ENCODE assay signal across 37 cellular contexts in genomic region chr1:187257476-187257875, GRCh38.
"Had no signal": no experiment of that assay in that cellular context is flagged by ENCODE, and none has a peak within 500 bp of the region (broad histone marks: within the 10 kb centered on the region; RNA-seq: fewer than 3 reads in every experiment).

No MANE protein-coding gene starts in this region.

- DNase-seq: activated effector memory CD4-positive, alpha-beta T cell treated with anti-CD3 and anti-CD28 coated beads, Interleukin-2, amount 50 U/mL, for 16 hours; activated effector memory CD4-positive, alpha-beta T cell treated with Interleukin-2 at 50 U/mL for 16 hours; activated gamma-delta T cell; activated gamma-delta T cell treated with Interleukin-2 at 50 U/mL for 16 hours; activated naive CD4-positive, alpha-beta T cell; activated naive CD4-positive, alpha-beta T cell treated with anti-CD3 and anti-CD28 coated beads for 36 hours; activated naive CD4-positive, alpha-beta T cell treated with anti-CD3 and anti-CD28 coated beads, Interleukin-2, amount 10 ng/mL, durations not matched to agents 7 days and 5 days; activated naive CD4-positive, alpha-beta T cell treated with anti-CD3 and anti-CD28 coated beads, Interleukin-2, amount 50 U/mL, for 16 hours; activated naive CD4-positive, alpha-beta T cell treated with Interleukin-2 at 50 U/mL for 16 hours; activated naive CD8-positive, alpha-beta T cell treated with anti-CD3 and anti-CD28 coated beads for 36 hours; activated naive CD8-positive, alpha-beta T cell treated with anti-CD3 and anti-CD28 coated beads, Interleukin-2, amount 10 ng/mL, durations not matched to agents 7 days and 5 days; activated naive CD8-positive, alpha-beta T cell treated with anti-CD3 and anti-CD28 coated beads, Interleukin-2, amount 50 U/mL, for 24 hours; activated T-cell treated with anti-CD3 and anti-CD28 coated beads, Interleukin-2, amount 50 U/mL, for 24 hours; activated T-cell treated with anti-CD3 and anti-CD28 coated beads, Interleukin-2, amount 50 U/mL, for 4 hours; activated T-cell treated with anti-CD3 and anti-CD28 coated beads, Interleukin-2, amount 50 U/mL, for 48 hours; activated T-cell treated with anti-CD3 and anti-CD28 coated beads, Interleukin-2, amount 50 U/mL, for 72 hours; adrenal gland; amniotic stem cell; amygdala; anterior cingulate cortex; aorta; body of pancreas; brain microvascular endothelial cell; caudate nucleus; central memory CD4-positive, alpha-beta T cell; cerebellar nuclear complex had no signal

- H3K27ac Mint-ChIP-seq: activated naive CD4-positive, alpha-beta T cell treated with anti-CD3 and anti-CD28 coated beads for 36 hours; activated naive CD4-positive, alpha-beta T cell treated with anti-CD3 and anti-CD28 coated beads, Interleukin-2, amount 10 ng/mL, durations not matched to agents 7 days and 5 days; activated naive CD4-positive, alpha-beta T cell treated with anti-CD3 and anti-CD28 coated beads, Interleukin-2, amount 50 U/mL, for 24 hours; activated naive CD4-positive, alpha-beta T cell treated with anti-CD3 and anti-CD28 coated beads, Interleukin-2, amount 50 U/mL, for 72 hours; activated naive CD8-positive, alpha-beta T cell; activated naive CD8-positive, alpha-beta T cell treated with anti-CD3 and anti-CD28 coated beads for 36 hours; activated naive CD8-positive, alpha-beta T cell treated with anti-CD3 and anti-CD28 coated beads, Interleukin-2, amount 10 ng/mL, durations not matched to agents 7 days and 5 days; activated naive CD8-positive, alpha-beta T cell treated with anti-CD3 and anti-CD28 coated beads, Interleukin-2, amount 50 U/mL, for 24 hours; activated T-cell treated with anti-CD3 and anti-CD28 coated beads, Interleukin-2, amount 50 U/mL, for 24 hours; activated T-cell treated with anti-CD3 and anti-CD28 coated beads, Interleukin-2, amount 50 U/mL, for 72 hours; activated T-helper 1 cell treated with anti-CD3 and anti-CD28 coated beads, Interleukin-12 subunit alpha, Interleukin-12 subunit beta, Interleukin-2, Interleukin-4 antibody, amounts not matched to agents 30 ng/mL and 10 ng/mL and 1 ng/mL, durations not matched to agents 14 hours and 24 hours and 36 hours; activated T-helper 17 cell treated with anti-CD3 and anti-CD28 coated beads, Interleukin-2, amount 50 U/mL, for 72 hours; activated T-helper 2 cell treated with anti-CD3 and anti-CD28 coated beads, Interferon-gamma antibody, Interleukin-2, Interleukin-4, amounts not matched to agents 10 μg/mL and 5 μg/mL and 100 μg/mL, durations not matched to agents 14 hours and 24 hours and 36 hours; brain had no signal

- H3K27me3 ChIP-seq: adrenal gland, ascending aorta, body of pancreas, brain microvascular endothelial cell, breast epithelium, cardiac muscle cell had no signal

- H3K4me3 Mint-ChIP-seq: activated naive CD4-positive, alpha-beta T cell treated with anti-CD3 and anti-CD28 coated beads for 36 hours; activated naive CD4-positive, alpha-beta T cell treated with anti-CD3 and anti-CD28 coated beads, Interleukin-2, amount 10 ng/mL, durations not matched to agents 7 days and 5 days; activated naive CD4-positive, alpha-beta T cell treated with anti-CD3 and anti-CD28 coated beads, Interleukin-2, amount 50 U/mL, for 24 hours; activated naive CD8-positive, alpha-beta T cell; activated naive CD8-positive, alpha-beta T cell treated with anti-CD3 and anti-CD28 coated beads for 36 hours; activated naive CD8-positive, alpha-beta T cell treated with anti-CD3 and anti-CD28 coated beads, Interleukin-2, amount 10 ng/mL, durations not matched to agents 7 days and 5 days; activated naive CD8-positive, alpha-beta T cell treated with anti-CD3 and anti-CD28 coated beads, Interleukin-2, amount 50 U/mL, for 24 hours; activated T-cell treated with anti-CD3 and anti-CD28 coated beads, Interleukin-2, amount 50 U/mL, for 24 hours; activated T-cell treated with anti-CD3 and anti-CD28 coated beads, Interleukin-2, amount 50 U/mL, for 4 hours; activated T-cell treated with anti-CD3 and anti-CD28 coated beads, Interleukin-2, amount 50 U/mL, for 72 hours; activated T-helper 1 cell treated with anti-CD3 and anti-CD28 coated beads, Interleukin-12 subunit alpha, Interleukin-12 subunit beta, Interleukin-2, Interleukin-4 antibody, amounts not matched to agents 30 ng/mL and 10 ng/mL and 1 ng/mL, durations not matched to agents 14 hours and 24 hours and 36 hours; activated T-helper 17 cell treated with anti-CD3 and anti-CD28 coated beads, Interleukin-2, amount 50 U/mL, for 72 hours; brain; central memory CD8-positive, alpha-beta T cell had no signal

- H3K9me3 Mint-ChIP-seq: activated naive CD4-positive, alpha-beta T cell treated with anti-CD3 and anti-CD28 coated beads for 36 hours; activated naive CD4-positive, alpha-beta T cell treated with anti-CD3 and anti-CD28 coated beads, Interleukin-2, amount 10 ng/mL, durations not matched to agents 7 days and 5 days; activated naive CD4-positive, alpha-beta T cell treated with anti-CD3 and anti-CD28 coated beads, Interleukin-2, amount 50 U/mL, for 72 hours; activated naive CD8-positive, alpha-beta T cell treated with anti-CD3 and anti-CD28 coated beads for 36 hours; activated naive CD8-positive, alpha-beta T cell treated with anti-CD3 and anti-CD28 coated beads, Interleukin-2, amount 10 ng/mL, durations not matched to agents 7 days and 5 days; activated naive CD8-positive, alpha-beta T cell treated with anti-CD3 and anti-CD28 coated beads, Interleukin-2, amount 50 U/mL, for 24 hours; activated T-cell treated with anti-CD3 and anti-CD28 coated beads, Interleukin-2, amount 50 U/mL, for 24 hours; activated T-cell treated with anti-CD3 and anti-CD28 coated beads, Interleukin-2, amount 50 U/mL, for 4 hours; activated T-helper 1 cell treated with anti-CD3 and anti-CD28 coated beads, Interleukin-12 subunit alpha, Interleukin-12 subunit beta, Interleukin-2, Interleukin-4 antibody, amounts not matched to agents 30 ng/mL and 10 ng/mL and 1 ng/mL, durations not matched to agents 14 hours and 24 hours and 36 hours; activated T-helper 17 cell treated with anti-CD3 and anti-CD28 coated beads, Interleukin-2, amount 50 U/mL, for 72 hours; activated T-helper 2 cell treated with anti-CD3 and anti-CD28 coated beads, Interferon-gamma antibody, Interleukin-2, Interleukin-4, amounts not matched to agents 10 μg/mL and 5 μg/mL and 100 μg/mL, durations not matched to agents 14 hours and 24 hours and 36 hours; brain had no signal

- H3K36me3 Mint-ChIP-seq: activated naive CD4-positive, alpha-beta T cell treated with anti-CD3 and anti-CD28 coated beads, Interleukin-2, amount 10 ng/mL, durations not matched to agents 7 days and 5 days; activated naive CD4-positive, alpha-beta T cell treated with anti-CD3 and anti-CD28 coated beads, Interleukin-2, amount 50 U/mL, for 24 hours; activated naive CD4-positive, alpha-beta T cell treated with anti-CD3 and anti-CD28 coated beads, Interleukin-2, amount 50 U/mL, for 72 hours; activated naive CD8-positive, alpha-beta T cell treated with anti-CD3 and anti-CD28 coated beads for 36 hours; activated naive CD8-positive, alpha-beta T cell treated with anti-CD3 and anti-CD28 coated beads, Interleukin-2, amount 10 ng/mL, durations not matched to agents 7 days and 5 days; brain had no signal

- H3K4me1 ChIP-seq: adrenal gland, ascending aorta, body of pancreas, breast epithelium had no signal

- H3K4me3 ChIP-seq: adrenal gland, ascending aorta, body of pancreas, breast epithelium, cardiac muscle cell had no signal

- ATAC-seq: activated naive CD4-positive, alpha-beta T cell treated with anti-CD3 and anti-CD28 coated beads, Interleukin-2, amount 50 U/mL, for 72 hours; activated naive CD8-positive, alpha-beta T cell treated with anti-CD3 and anti-CD28 coated beads, Interleukin-2, amount 50 U/mL, for 24 hours; activated T-cell treated with anti-CD3 and anti-CD28 coated beads, Interleukin-2, amount 50 U/mL, for 4 hours; activated T-cell treated with anti-CD3 and anti-CD28 coated beads, Interleukin-2, amount 50 U/mL, for 72 hours; activated T-helper 17 cell treated with anti-CD3 and anti-CD28 coated beads, Interleukin-2, amount 50 U/mL, for 72 hours; body of pancreas had no signal

- H3K27me3 Mint-ChIP-seq: activated naive CD4-positive, alpha-beta T cell treated with anti-CD3 and anti-CD28 coated beads, Interleukin-2, amount 10 ng/mL, durations not matched to agents 7 days and 5 days; activated naive CD4-positive, alpha-beta T cell treated with anti-CD3 and anti-CD28 coated beads, Interleukin-2, amount 50 U/mL, for 24 hours; activated naive CD8-positive, alpha-beta T cell; activated naive CD8-positive, alpha-beta T cell treated with anti-CD3 and anti-CD28 coated beads for 36 hours; activated naive CD8-positive, alpha-beta T cell treated with anti-CD3 and anti-CD28 coated beads, Interleukin-2, amount 10 ng/mL, durations not matched to agents 7 days and 5 days; activated naive CD8-positive, alpha-beta T cell treated with anti-CD3 and anti-CD28 coated beads, Interleukin-2, amount 50 U/mL, for 24 hours; activated T-cell treated with anti-CD3 and anti-CD28 coated beads, Interleukin-2, amount 50 U/mL, for 24 hours; activated T-helper 17 cell treated with anti-CD3 and anti-CD28 coated beads, Interleukin-2, amount 50 U/mL, for 72 hours; brain; central memory CD8-positive, alpha-beta T cell had no signal

- H3K36me3 ChIP-seq: adrenal gland, ascending aorta, brain microvascular endothelial cell, breast epithelium, cardiac muscle cell had no signal

- H3K27ac ChIP-seq: adrenal gland, ascending aorta, body of pancreas, brain microvascular endothelial cell, breast epithelium, cardiac muscle cell had no signal

- H3K4me1 Mint-ChIP-seq: activated naive CD4-positive, alpha-beta T cell treated with anti-CD3 and anti-CD28 coated beads, Interleukin-2, amount 10 ng/mL, durations not matched to agents 7 days and 5 days; activated naive CD4-positive, alpha-beta T cell treated with anti-CD3 and anti-CD28 coated beads, Interleukin-2, amount 50 U/mL, for 24 hours; activated naive CD8-positive, alpha-beta T cell treated with anti-CD3 and anti-CD28 coated beads for 36 hours; activated naive CD8-positive, alpha-beta T cell treated with anti-CD3 and anti-CD28 coated beads, Interleukin-2, amount 10 ng/mL, durations not matched to agents 7 days and 5 days; activated naive CD8-positive, alpha-beta T cell treated with anti-CD3 and anti-CD28 coated beads, Interleukin-2, amount 50 U/mL, for 24 hours; activated T-helper 17 cell treated with anti-CD3 and anti-CD28 coated beads, Interleukin-2, amount 50 U/mL, for 72 hours; central memory CD8-positive, alpha-beta T cell had no signal

- H3K9me3 ChIP-seq: adrenal gland, ascending aorta, body of pancreas, breast epithelium had no signal
